In the genomic region with DNA sequence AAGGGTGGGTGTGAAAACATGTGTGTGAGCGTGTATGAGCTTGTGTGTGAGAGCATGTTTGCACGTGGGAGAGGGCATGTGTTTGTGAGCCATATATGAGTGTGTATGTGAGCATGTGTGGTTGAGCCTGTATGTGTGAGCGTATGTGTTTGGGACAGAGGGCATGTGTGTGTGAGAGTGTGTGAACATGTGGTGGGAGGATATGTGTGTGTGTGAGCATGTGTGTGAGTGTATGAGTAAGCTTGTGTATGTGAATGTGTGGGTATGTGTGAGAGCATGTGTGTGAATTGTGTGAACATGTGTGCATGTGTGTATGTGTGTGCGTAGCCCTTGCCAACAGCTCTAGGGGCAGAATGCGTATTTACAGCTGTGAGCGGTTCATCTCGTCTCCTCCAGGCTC, we compare ENCODE assay signal across 29 cellular contexts.
"Had no signal": no experiment of that assay in that cellular context is flagged by ENCODE, and none has a peak within 500 bp of the region (broad histone marks: within the 10 kb centered on the region; RNA-seq: fewer than 3 reads in every experiment).

No MANE protein-coding gene starts in this region.

- H3K36me3 ChIP-seq: adrenal gland, cardiac muscle cell, esophagus muscularis mucosa, gastrocnemius medialis, heart left ventricle had no signal

- H3K9me3 ChIP-seq: adrenal gland, body of pancreas, esophagus muscularis mucosa, gastrocnemius medialis, heart left ventricle had no signal

- H3K27me3 ChIP-seq: adrenal gland, body of pancreas, cardiac muscle cell, foreskin keratinocyte, gastrocnemius medialis had no signal

- ATAC-seq: activated CD4-positive, alpha-beta T cell treated with anti-CD3 and anti-CD28 coated beads for 36 hours; activated CD8-positive, alpha-beta memory T cell treated with anti-CD3 and anti-CD28 coated beads, Interleukin-2, amount 10 ng/mL, durations not matched to agents 7 days and 5 days; activated CD8-positive, alpha-beta T cell treated with anti-CD3 and anti-CD28 coated beads, Interleukin-2, amount 10 ng/mL, durations not matched to agents 7 days and 5 days; activated naive CD8-positive, alpha-beta T cell treated with anti-CD3 and anti-CD28 coated beads, Interleukin-2, amount 50 U/mL, for 24 hours; body of pancreas; effector memory CD8-positive, alpha-beta T cell; foreskin keratinocyte; gastrocnemius medialis; heart left ventricle had no signal

- DNase-seq: activated CD4-positive, alpha-beta memory T cell treated with anti-CD3 and anti-CD28 coated beads for 36 hours; activated CD4-positive, alpha-beta T cell treated with anti-CD3 and anti-CD28 coated beads for 36 hours; activated CD4-positive, alpha-beta T cell treated with anti-CD3 and anti-CD28 coated beads, Interleukin-2, amount 10 ng/mL, durations not matched to agents 24 days and 14 days; activated CD4-positive, CD25-positive, alpha-beta regulatory T cell; activated CD4-positive, CD25-positive, alpha-beta regulatory T cell treated with anti-CD3 and anti-CD28 coated beads, Interleukin-2, amount 50 U/mL, for 72 hours; activated CD8-positive, alpha-beta memory T cell treated with anti-CD3 and anti-CD28 coated beads, Interleukin-2, amount 10 ng/mL, durations not matched to agents 7 days and 5 days; activated CD8-positive, alpha-beta memory T cell treated with anti-CD3 and anti-CD28 coated beads, Interleukin-2, amount 50 U/mL, for 4 hours; activated CD8-positive, alpha-beta T cell treated with anti-CD3 and anti-CD28 coated beads, Interleukin-2, amount 10 ng/mL, durations not matched to agents 7 days and 5 days; activated effector memory CD4-positive, alpha-beta T cell treated with anti-CD3 and anti-CD28 coated beads, Interleukin-2, amount 50 U/mL, for 16 hours; activated naive CD4-positive, alpha-beta T cell treated with anti-CD3 and anti-CD28 coated beads for 36 hours; activated naive CD8-positive, alpha-beta T cell treated with anti-CD3 and anti-CD28 coated beads for 36 hours; activated naive CD8-positive, alpha-beta T cell treated with anti-CD3 and anti-CD28 coated beads, Interleukin-2, amount 50 U/mL, for 24 hours; activated T-cell treated with anti-CD3 and anti-CD28 coated beads, Interleukin-2, amount 50 U/mL, for 1 hour; activated T-cell treated with anti-CD3 and anti-CD28 coated beads, Interleukin-2, amount 50 U/mL, for 48 hours; adrenal gland; amygdala; aorta; body of pancreas; effector CD4-positive, alpha-beta T cell; effector memory CD8-positive, alpha-beta T cell; erythroblast; foreskin keratinocyte; gastrocnemius medialis; glutamatergic neuron; heart left ventricle; T-helper 2 cell had no signal

- H3K4me3 ChIP-seq: adrenal gland, body of pancreas, cardiac muscle cell, coronary artery, esophagus muscularis mucosa, gastrocnemius medialis, heart left ventricle had no signal

- H3K27ac ChIP-seq: adrenal gland, body of pancreas, cardiac muscle cell, coronary artery, esophagus muscularis mucosa, foreskin keratinocyte, gastrocnemius medialis, heart left ventricle had no signal

- H3K4me1 ChIP-seq: adrenal gland, body of pancreas, esophagus muscularis mucosa, foreskin keratinocyte, gastrocnemius medialis, heart left ventricle had no signal
